ENCODE assay signal across 27 cellular contexts in genomic region chrX:100643212-100643611, GRCh38. TPM values are rescaled to one million over a fixed set of nuclear protein-coding genes. Genes with fewer than 3 reads are reported as not detected.
DNase-seq lines count a peak whose midpoint lies in the region; ATAC-seq, FAIRE-seq and TF ChIP-seq lines count a peak whose summit lies in the region.
"Had no signal": no experiment of that assay in that cellular context is flagged by ENCODE, and none has a peak within 500 bp of the region (broad histone marks: within the 10 kb centered on the region; RNA-seq: fewer than 3 reads in every experiment).

No MANE protein-coding gene starts in this region.

- no peaks in the 10 kb centered on the region for H3K9me1 ChIP-seq in endothelial cell of umbilical vein (replicated peaks; ENCODE audit: control insufficient read depth, extremely low read depth, insufficient read depth, low read length)

- H2AFZ ChIP-seq in endothelial cell of umbilical vein (ENCODE audit: low read depth, low read length), result peak overlapping the region; percentile 23

- CTCF ChIA-PET in RWPE1 (lab: Yijun Ruan, JAX) (interaction anchor here (0.7 to 1.2 kb wide), 2 partner anchors 28 to 126 kb away, joined by 3 to 6 read pairs; no protein-coding TSS in a partner anchor), endothelial cell of umbilical vein (lab: Charles Lee) (interaction anchor here (0.6 to 1.6 kb wide), 3 partner anchors 28 to 519 kb away, joined by 3 to 5 read pairs (median 4); no protein-coding TSS in a partner anchor)

- peak overlapping the region; percentile 87 for H3K9ac ChIP-seq in endothelial cell of umbilical vein (replicated peaks; ENCODE audit: extremely low read depth, insufficient read depth, low read length)

- H3K4me1 ChIP-seq in endothelial cell of umbilical vein (ENCODE audit: control insufficient read depth, extremely low read depth, insufficient read depth, low read length) (peaks cover 43% of the 10 kb centered on the region), mesodermal cell (ENCODE audit: control insufficient read depth, insufficient read depth, low read length, poor library complexity, severe bottlenecking) (peaks cover 30% of the 10 kb centered on the region), urinary bladder (ENCODE audit: insufficient read depth) (no peaks in the 10 kb centered on the region), gastrocnemius medialis (no peaks in the 10 kb centered on the region)
- H3K4me1 ChIP-seq: left lung, prostate gland had no signal

- TF ChIP-seq CTCF in RWPE1 (conservative IDR thresholded peaks at IDR 0.05; ENCODE audit: low read depth), result no peak
- TF ChIP-seq CTCF in endothelial cell of umbilical vein (IDR thresholded peaks at IDR 0.05; ENCODE audit: extremely low read depth in 1 of 2, insufficient read depth in 1 of 2, low read depth in 1 of 2, low read length in 2 of 2), result no peak
- no peak for TF ChIP-seq CTCF in gastrocnemius medialis (IDR thresholded peaks at IDR 0.05 in 4 of 5, conservative IDR thresholded peaks at IDR 0.05 in 1 of 5)

- peak overlapping the region; percentile 50 for H3K4me2 ChIP-seq in endothelial cell of umbilical vein (ENCODE audit: insufficient read depth, low read length)

- H3K79me2 ChIP-seq in endothelial cell of umbilical vein (ENCODE audit: control insufficient read depth, insufficient read depth, low read length), result peaks cover 41% of the 10 kb centered on the region

- H3K9me3 ChIP-seq in endothelial cell of umbilical vein (replicated peaks; ENCODE audit: control insufficient read depth, insufficient read depth, low read length) (no peaks in the 10 kb centered on the region), mesodermal cell (ENCODE audit: control insufficient read depth, low read length) (no peaks in the 10 kb centered on the region), gastrocnemius medialis (no peaks in the 10 kb centered on the region)
- H3K9me3 ChIP-seq: left lung, prostate gland had no signal

- dilution Hi-C loops in endothelial cell of umbilical vein (cut with MboI; ENCODE audit: extremely low pct_ligation_motif_present, low sequenced_read_pairs), result no loop called here

- in situ Hi-C loops in gastrocnemius medialis (cut with MboI; ENCODE audit: low sequenced_read_pairs in 4 of 4), result no loop called here

- ATAC-seq in GM21576 (IDR thresholded peaks at IDR 0.05; ENCODE audit: unreplicated experiment) (no peak), gastrocnemius medialis (no peak), GM21619 (IDR thresholded peaks at IDR 0.05; ENCODE audit: unreplicated experiment) (no peak)
- ATAC-seq: HepG2; stimulated activated memory B cell treated with anti-CD40 and anti-IgM and Interleukin-4, amounts not matched to agents 10 μg/mL and 1 μg/mL and 100 μg/mL, for 72 hours; T-helper 17 cell had no signal

- no TSS peak for BruUV-seq in endothelial cell of umbilical vein (replicated peaks; lab: Mats Ljungman, UMichigan)

- no peak overlapping the region for H3K4me3 ChIP-seq in endothelial cell of umbilical vein (replicated peaks in 1 of 3; ENCODE audit: insufficient read depth in 1 of 3, low read depth in 1 of 3, low read length in 3 of 3)
- H3K4me3 ChIP-seq in mesodermal cell (ENCODE audit: extremely low read depth, insufficient read depth, low read length, poor library complexity, severe bottlenecking), result no peak overlapping the region
- H3K4me3 ChIP-seq in urinary bladder (ENCODE audit: low read depth, low read length), result no peak overlapping the region
- H3K4me3 ChIP-seq in gastrocnemius medialis, result no peak overlapping the region
- H3K4me3 ChIP-seq: left lung, prostate gland, skin epidermis had no signal

- TF ChIP-seq POLR2A in endothelial cell of umbilical vein (IDR thresholded peaks at IDR 0.05; ENCODE audit: low read depth, low read length) (no peak), gastrocnemius medialis (IDR thresholded peaks at IDR 0.05) (no peak)

- intact Hi-C loops in endothelial cell of umbilical vein (cut with micrococcal nuclease), result loop anchor here (5.0 kb wide), 1 partner anchor 749 kb away; the partner anchor contains the start of gene RPL36A
- intact Hi-C loops in gastrocnemius medialis (cut with DNase I; ENCODE audit: low total_unique reads), result no loop called here

- POLR2A ChIA-PET in RWPE1 (lab: Yijun Ruan, JAX; ENCODE audit: low non-redundant PET), result no interaction called here
- POLR2A ChIA-PET in endothelial cell of umbilical vein (lab: Charles Lee), result no interaction called here

- WGBS in mesodermal cell (ENCODE audit: insufficient coverage in 2 of 2), 2 experiments, result 72 to 100% methylated on average over 3 to 4 of the region's 11 CpGs
- 88% methylated on average over 11 of the region's 11 CpGs for WGBS in urinary bladder

- H3K27ac ChIP-seq in RWPE1 (peak overlapping the region; percentile 29; the same call in 1 of the 2 replicates), endothelial cell of umbilical vein (ENCODE audit: insufficient read depth, low read depth, low read length) (peak overlapping the region; percentile 99), mesodermal cell (ENCODE audit: low read depth, low read length, severe bottlenecking) (peak overlapping the region; percentile 87), urinary bladder (ENCODE audit: low read depth) (peak overlapping the region; percentile 80), gastrocnemius medialis (peak overlapping the region in 2 of 4 donors; percentile 25 to 33)
- H3K27ac ChIP-seq: HL-60, prostate gland had no signal

- H4K20me1 ChIP-seq in endothelial cell of umbilical vein (replicated peaks; ENCODE audit: control insufficient read depth, extremely low read depth, insufficient read depth, low read length), result no peaks in the 10 kb centered on the region

- FAIRE-seq in endothelial cell of umbilical vein (lab: Jason Lieb, UNC), result no peak

- DNase-seq in RWPE1 (ENCODE audit: low spot score), result no peak
- DNase-seq in endothelial cell of umbilical vein (ENCODE audit: low read depth, low spot score), result no peak
- no peak for DNase-seq in gastrocnemius medialis
- DNase-seq: activated CD4-positive, alpha-beta T cell treated with anti-CD3 and anti-CD28 coated beads for 4 hours; activated naive CD4-positive, alpha-beta T cell treated with anti-CD3 and anti-CD28 coated beads for 36 hours; activated T-cell treated with anti-CD3 and anti-CD28 coated beads, Interleukin-2, amount 50 U/mL, for 72 hours; AML-193; CD8-positive, alpha-beta memory T cell; left lung; NCI-H1092 treated with DMSO at 0.1 percent for 48 hours; NCI-H2029 treated with DMSO at 0.1 percent for 48 hours; SIG-M5; stimulated activated CD4-positive, alpha-beta T cell treated with anti-CD3 and anti-CD28 coated beads, Interleukin-2, amount 100 ng/mL, for 24 hours; T-helper 17 cell had no signal

- H3K36me3 ChIP-seq in endothelial cell of umbilical vein (ENCODE audit: control insufficient read depth in 2 of 2, extremely low read depth in 1 of 2, insufficient read depth in 2 of 2, low read length in 2 of 2), result no peaks in the 10 kb centered on the region
- H3K36me3 ChIP-seq in mesodermal cell (ENCODE audit: control insufficient read depth, insufficient read depth, low read length), result no peaks in the 10 kb centered on the region
- H3K36me3 ChIP-seq in urinary bladder (ENCODE audit: insufficient read depth), result no peaks in the 10 kb centered on the region
- no peaks in the 10 kb centered on the region for H3K36me3 ChIP-seq in gastrocnemius medialis
- H3K36me3 ChIP-seq: left lung, prostate gland had no signal

- H3K27me3 ChIP-seq in endothelial cell of umbilical vein (ENCODE audit: control insufficient read depth in 2 of 2, insufficient read depth in 2 of 2, low read length in 2 of 2) (no peaks in the 10 kb centered on the region), gastrocnemius medialis (peaks cover 0 to 5% (median 0%) of the 10 kb centered on the region in 3 donors)
- H3K27me3 ChIP-seq: left lung had no signal

RNA-seq across cellular contexts. Expression of gene SRPX2, which starts 0.8 kb away (rescaled TPM):
- total RNA-seq in endothelial cell of umbilical vein, result 124 and 133 TPM in 2 replicates
- 260 and 265 TPM in 2 replicates for polyA plus RNA-seq in endothelial cell of umbilical vein
- 193 and 194 TPM in 2 replicates for polyA plus RNA-seq in endothelial cell of umbilical vein (2011; cell fraction: cytosol; rRNA removed)
- polyA plus RNA-seq in endothelial cell of umbilical vein (2011; cell fraction: nucleus; rRNA removed), result 366 and 392 TPM in 2 replicates
- 154 and 267 TPM in 2 replicates for polyA plus RNA-seq in endothelial cell of umbilical vein (2012)
- 336 and 411 TPM in 2 replicates for polyA minus RNA-seq in endothelial cell of umbilical vein
- polyA minus RNA-seq in endothelial cell of umbilical vein (2011; cell fraction: cytosol; rRNA and poly(A)+ RNA removed), result not detected
- 177 and 282 TPM in 2 replicates for polyA minus RNA-seq in endothelial cell of umbilical vein (2011; cell fraction: nucleus; rRNA and poly(A)+ RNA removed)
- polyA plus RNA-seq in mesodermal cell (2013, experiment 1 of 2), result 33.7 TPM
- polyA plus RNA-seq in mesodermal cell (2013, experiment 2 of 2), result 32.9 TPM
- 27.1 TPM for total RNA-seq in urinary bladder
- polyA plus RNA-seq in urinary bladder, result 26.4 TPM
- 10 to 100 TPM in 3 of 4 donors, 1 to 10 TPM in 1; 2.4 to 16.6 (median 15.2) TPM for total RNA-seq in gastrocnemius medialis
- total RNA-seq: activated CD8-positive, alpha-beta memory T cell treated with anti-CD3 and anti-CD28 coated beads for 36 hours; activated naive CD4-positive, alpha-beta T cell treated with anti-CD3 and anti-CD28 coated beads for 36 hours; activated T-cell treated with anti-CD3 and anti-CD28 coated beads, Interleukin-2, amount 50 U/mL, for 72 hours; CD8-positive, alpha-beta memory T cell; mononuclear cell; T-helper 17 cell had no signal
- polyA plus RNA-seq: CD8-positive, alpha-beta memory T cell had no signal

RNA-seq across cellular contexts. Expression of gene TSPAN6, which starts 6.6 kb away (rescaled TPM):
- total RNA-seq in endothelial cell of umbilical vein, result 43.1 and 44.6 TPM in 2 replicates
- polyA plus RNA-seq in endothelial cell of umbilical vein, result 53.7 and 65.5 TPM in 2 replicates
- 49.6 and 50.0 TPM in 2 replicates for polyA plus RNA-seq in endothelial cell of umbilical vein (2011; cell fraction: cytosol; rRNA removed)
- polyA plus RNA-seq in endothelial cell of umbilical vein (2011; cell fraction: nucleus; rRNA removed), result 27.1 and 34.2 TPM in 2 replicates
- 56.7 and 72.5 TPM in 2 replicates for polyA plus RNA-seq in endothelial cell of umbilical vein (2012)
- 50.2 and 54.1 TPM in 2 replicates for polyA minus RNA-seq in endothelial cell of umbilical vein
- polyA minus RNA-seq in endothelial cell of umbilical vein (2011; cell fraction: cytosol; rRNA and poly(A)+ RNA removed), result 13.7 TPM
- polyA minus RNA-seq in endothelial cell of umbilical vein (2011; cell fraction: nucleus; rRNA and poly(A)+ RNA removed), result 12.6 and 14.1 TPM in 2 replicates
- polyA plus RNA-seq in mesodermal cell (2013, experiment 1 of 2), result 111 TPM
- 122 TPM for polyA plus RNA-seq in mesodermal cell (2013, experiment 2 of 2)
- 76.8 TPM for total RNA-seq in urinary bladder
- polyA plus RNA-seq in urinary bladder, result 22.6 TPM
- 1 to 10 TPM; 2.5 to 5.9 (median 3.1) TPM for total RNA-seq in gastrocnemius medialis

RNA-seq across cellular contexts. Expression of gene TNMD, which starts 58.5 kb away (rescaled TPM):
- not detected in 2 replicates for total RNA-seq in endothelial cell of umbilical vein
- not detected in 2 replicates for polyA plus RNA-seq in endothelial cell of umbilical vein
- polyA plus RNA-seq in endothelial cell of umbilical vein (2011; cell fraction: cytosol; rRNA removed), result not detected in 2 replicates
- polyA plus RNA-seq in endothelial cell of umbilical vein (2011; cell fraction: nucleus; rRNA removed), result not detected in 2 replicates
- not detected in 2 replicates for polyA plus RNA-seq in endothelial cell of umbilical vein (2012)
- polyA minus RNA-seq in endothelial cell of umbilical vein, result not detected in 2 replicates
- not detected for polyA minus RNA-seq in endothelial cell of umbilical vein (2011; cell fraction: cytosol; rRNA and poly(A)+ RNA removed)
- not detected in 2 replicates for polyA minus RNA-seq in endothelial cell of umbilical vein (2011; cell fraction: nucleus; rRNA and poly(A)+ RNA removed)
- polyA plus RNA-seq in mesodermal cell (2013, experiment 1 of 2), result not detected
- polyA plus RNA-seq in mesodermal cell (2013, experiment 2 of 2), result not detected
- 4.3 TPM for total RNA-seq in urinary bladder
- 0.23 TPM for polyA plus RNA-seq in urinary bladder
- 1 to 10 TPM in 1 of 4 donors, under 1 TPM in 1, not detected in 2; 0.49 to 1.4 TPM for total RNA-seq in gastrocnemius medialis
- total RNA-seq: activated CD8-positive, alpha-beta memory T cell treated with anti-CD3 and anti-CD28 coated beads for 36 hours; activated naive CD4-positive, alpha-beta T cell treated with anti-CD3 and anti-CD28 coated beads for 36 hours; activated T-cell treated with anti-CD3 and anti-CD28 coated beads, Interleukin-2, amount 50 U/mL, for 72 hours; CD8-positive, alpha-beta memory T cell; HepG2; left lung; mononuclear cell; neural crest cell; prostate gland; T-helper 17 cell; temporal lobe had no signal
- polyA plus RNA-seq: CD8-positive, alpha-beta memory T cell; HepG2 had no signal
